Comparison of ENCODE assay signal across 1 cellular context in the genomic region with DNA sequence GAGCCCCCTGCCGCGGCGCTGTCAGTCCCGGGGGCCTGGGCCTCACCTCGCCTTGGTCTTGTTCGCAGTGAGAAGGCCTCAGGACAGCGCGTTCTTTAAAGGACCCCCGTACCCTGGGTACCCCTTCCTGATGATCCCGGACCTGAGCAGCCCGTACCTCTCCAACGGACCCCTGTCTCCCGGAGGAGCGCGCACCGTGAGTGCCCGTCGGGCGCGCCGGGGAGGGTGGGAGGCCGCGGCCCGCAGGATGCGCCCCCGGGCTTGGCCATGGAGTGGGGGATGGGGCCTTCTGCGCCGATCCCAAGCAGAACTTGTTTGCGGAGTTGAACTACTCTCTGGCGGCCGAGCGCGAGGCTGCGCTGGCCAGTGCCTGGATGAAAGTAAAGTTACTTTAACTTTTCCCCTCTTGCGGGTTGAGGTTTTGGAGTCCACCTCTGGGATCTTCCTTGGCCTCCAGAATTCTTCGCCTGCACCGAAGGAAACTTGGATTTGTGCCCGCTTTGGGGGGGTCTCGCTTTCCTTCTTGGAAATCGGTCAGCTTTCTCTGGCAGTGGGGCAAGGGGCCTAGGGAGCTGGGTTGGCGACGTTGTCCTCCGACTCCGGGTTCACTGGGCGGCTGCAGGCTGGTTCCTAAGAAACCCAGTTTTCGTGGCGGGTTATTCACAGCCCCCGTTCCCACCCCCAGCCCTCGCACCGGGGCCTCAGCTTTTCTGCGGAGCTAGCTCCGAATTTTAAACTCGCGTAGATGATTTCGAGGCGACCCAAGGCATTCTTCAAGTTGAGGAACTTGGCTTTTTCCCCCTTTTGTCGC.
TF ChIP-seq lines count a peak whose summit lies in the region.

No MANE protein-coding gene starts in this region.

TF ChIP-seq in HepG2, 621 proteins besides CTCF, POLR2A, EP300 and RAD21 (continued from another document):
- peak; percentile 76; the same call in 1 of the 2 replicates for TF ChIP-seq ZNF800 (CRISPR knock-in tag; IDR thresholded peaks at IDR 0.05)
- no peak for TF ChIP-seq HMGA1 (CRISPR knock-in tag; conservative IDR thresholded peaks at IDR 0.05)
- TF ChIP-seq ZSCAN29 (CRISPR knock-in tag; conservative IDR thresholded peaks at IDR 0.05): no peak
- 0 out of 2 replicates have a peak, but pooled peaks have one; percentile 11 for TF ChIP-seq HNRNPL (IDR thresholded peaks at IDR 0.05; ENCODE audit: low read depth, low read length)
- TF ChIP-seq CBX2 (IDR thresholded peaks at IDR 0.05; ENCODE audit: low read depth, low read length): no peak
- 0 out of 2 replicates have a peak, but pooled peaks have one; percentile 3 for TF ChIP-seq CBX2 (CRISPR knock-in tag; IDR thresholded peaks at IDR 0.05; ENCODE audit: low read depth)
- TF ChIP-seq TSC22D2 (CRISPR knock-in tag; IDR thresholded peaks at IDR 0.05; ENCODE audit: borderline replicate concordance): no peak
- TF ChIP-seq ZNF512 (CRISPR knock-in tag; IDR thresholded peaks at IDR 0.05): no peak
- no peak for TF ChIP-seq ZZZ3 (CRISPR knock-in tag; IDR thresholded peaks at IDR 0.05; ENCODE audit: borderline replicate concordance)
- TF ChIP-seq, protein P1, sequence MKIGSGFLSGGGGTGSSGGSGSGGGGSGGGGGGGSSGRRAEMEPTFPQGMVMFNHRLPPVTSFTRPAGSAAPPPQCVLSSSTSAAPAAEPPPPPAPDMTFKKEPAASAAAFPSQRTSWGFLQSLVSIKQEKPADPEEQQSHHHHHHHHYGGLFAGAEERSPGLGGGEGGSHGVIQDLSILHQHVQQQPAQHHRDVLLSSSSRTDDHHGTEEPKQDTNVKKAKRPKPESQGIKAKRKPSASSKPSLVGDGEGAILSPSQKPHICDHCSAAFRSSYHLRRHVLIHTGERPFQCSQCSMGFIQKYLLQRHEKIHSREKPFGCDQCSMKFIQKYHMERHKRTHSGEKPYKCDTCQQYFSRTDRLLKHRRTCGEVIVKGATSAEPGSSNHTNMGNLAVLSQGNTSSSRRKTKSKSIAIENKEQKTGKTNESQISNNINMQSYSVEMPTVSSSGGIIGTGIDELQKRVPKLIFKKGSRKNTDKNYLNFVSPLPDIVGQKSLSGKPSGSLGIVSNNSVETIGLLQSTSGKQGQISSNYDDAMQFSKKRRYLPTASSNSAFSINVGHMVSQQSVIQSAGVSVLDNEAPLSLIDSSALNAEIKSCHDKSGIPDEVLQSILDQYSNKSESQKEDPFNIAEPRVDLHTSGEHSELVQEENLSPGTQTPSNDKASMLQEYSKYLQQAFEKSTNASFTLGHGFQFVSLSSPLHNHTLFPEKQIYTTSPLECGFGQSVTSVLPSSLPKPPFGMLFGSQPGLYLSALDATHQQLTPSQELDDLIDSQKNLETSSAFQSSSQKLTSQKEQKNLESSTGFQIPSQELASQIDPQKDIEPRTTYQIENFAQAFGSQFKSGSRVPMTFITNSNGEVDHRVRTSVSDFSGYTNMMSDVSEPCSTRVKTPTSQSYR (CRISPR knock-in tag; IDR thresholded peaks at IDR 0.05; ENCODE audit: borderline replicate concordance): peak; percentile 60; the same call in 1 of the 2 replicates
- peak; percentile 88 for TF ChIP-seq EZH2 (conservative IDR thresholded peaks at IDR 0.05; ENCODE audit: low read depth, low read length)
